ENCODE assay signal across 27 cellular contexts in genomic region chr1:201090536-201090935, GRCh38. TPM values are rescaled to one million over a fixed set of nuclear protein-coding genes. Genes with fewer than 3 reads are reported as not detected.
"Had no signal": no experiment of that assay in that cellular context is flagged by ENCODE, and none has a peak within 500 bp of the region (broad histone marks: within the 10 kb centered on the region; RNA-seq: fewer than 3 reads in every experiment).

No MANE protein-coding gene starts in this region.

- H3K27me3 Mint-ChIP-seq: activated naive CD8-positive, alpha-beta T cell had no signal

- H3K36me3 ChIP-seq: breast epithelium, left ventricle myocardium inferior, right lobe of liver, thoracic aorta, vagina had no signal

- H3K27ac Mint-ChIP-seq: activated naive CD8-positive, alpha-beta T cell; activated T-cell treated with anti-CD3 and anti-CD28 coated beads, Interleukin-2, amount 50 U/mL, for 24 hours; activated T-helper 17 cell treated with anti-CD3 and anti-CD28 coated beads, Interleukin-2, amount 50 U/mL, for 72 hours; endodermal cell; stimulated activated naive B cell treated with anti-CD40 and anti-IgM and Interleukin-4, amounts not matched to agents 10 μg/mL and 1 μg/mL and 100 μg/mL, for 72 hours; type B pancreatic cell had no signal

- H3K4me3 Mint-ChIP-seq: activated naive CD8-positive, alpha-beta T cell; activated T-cell treated with anti-CD3 and anti-CD28 coated beads, Interleukin-2, amount 50 U/mL, for 24 hours; activated T-helper 17 cell treated with anti-CD3 and anti-CD28 coated beads, Interleukin-2, amount 50 U/mL, for 72 hours; central memory CD8-positive, alpha-beta T cell; endodermal cell; stimulated activated naive B cell treated with anti-CD40 and anti-IgM and Interleukin-4, amounts not matched to agents 10 μg/mL and 1 μg/mL and 100 μg/mL, for 72 hours; type B pancreatic cell had no signal

- H3K27ac ChIP-seq: breast epithelium, coronary artery, epithelial cell of prostate, left ventricle myocardium inferior, right lobe of liver, thoracic aorta, vagina had no signal

- H3K4me1 ChIP-seq: breast epithelium, left ventricle myocardium inferior, right lobe of liver, vagina had no signal

- H3K9me3 ChIP-seq: breast epithelium, left ventricle myocardium inferior, right lobe of liver, thoracic aorta, vagina had no signal

- H3K4me1 Mint-ChIP-seq: activated T-helper 17 cell treated with anti-CD3 and anti-CD28 coated beads, Interleukin-2, amount 50 U/mL, for 72 hours; central memory CD8-positive, alpha-beta T cell; endodermal cell had no signal

- H3K4me3 ChIP-seq: breast epithelium, coronary artery, left ventricle myocardium inferior, right lobe of liver, thoracic aorta, vagina had no signal

- H3K27me3 ChIP-seq: right lobe of liver, vagina had no signal

- H3K36me3 Mint-ChIP-seq: activated naive CD8-positive, alpha-beta T cell; stimulated activated naive B cell treated with anti-CD40 and anti-IgM and Interleukin-4, amounts not matched to agents 10 μg/mL and 1 μg/mL and 100 μg/mL, for 72 hours; type B pancreatic cell had no signal

- ATAC-seq: activated T-helper 17 cell treated with anti-CD3 and anti-CD28 coated beads, Interleukin-2, amount 50 U/mL, for 72 hours; right lobe of liver; stimulated activated naive B cell treated with anti-CD40 and anti-IgM and Interleukin-4, amounts not matched to agents 10 μg/mL and 1 μg/mL and 100 μg/mL, for 72 hours had no signal

- DNase-seq: activated CD4-positive, alpha-beta T cell treated with anti-CD3 and anti-CD28 coated beads, Interleukin-2, amount 50 U/mL, for 4 hours; activated CD8-positive, alpha-beta memory T cell treated with anti-CD3 and anti-CD28 coated beads for 24 hours; activated CD8-positive, alpha-beta memory T cell treated with anti-CD3 and anti-CD28 coated beads, Interleukin-2, amount 50 U/mL, for 4 hours; activated T-cell treated with anti-CD3 and anti-CD28 coated beads, Interleukin-2, amount 50 U/mL, for 24 hours; amniotic stem cell; endodermal cell; hypothalamus; left ventricle myocardium inferior; occipital lobe; right lobe of liver; stimulated activated CD4-positive, alpha-beta T cell treated with anti-CD3 and anti-CD28 coated beads, Interleukin-2, amount 100 ng/mL, for 48 hours; stimulated activated CD8-positive, alpha-beta memory T cell treated with anti-CD3 and anti-CD28 coated beads, Interleukin-4, amount 100 ng/mL, for 48 hours; stimulated activated naive B cell treated with anti-CD40 and anti-IgM and Interleukin-4, amounts not matched to agents 10 μg/mL and 1 μg/mL and 100 μg/mL, for 72 hours; T-helper 1 cell had no signal

- H3K9me3 Mint-ChIP-seq: activated T-cell treated with anti-CD3 and anti-CD28 coated beads, Interleukin-2, amount 50 U/mL, for 24 hours; activated T-helper 17 cell treated with anti-CD3 and anti-CD28 coated beads, Interleukin-2, amount 50 U/mL, for 72 hours; central memory CD8-positive, alpha-beta T cell; endodermal cell; stimulated activated naive B cell treated with anti-CD40 and anti-IgM and Interleukin-4, amounts not matched to agents 10 μg/mL and 1 μg/mL and 100 μg/mL, for 72 hours; type B pancreatic cell had no signal

RNA-seq across cellular contexts. Expression of gene CACNA1S, which starts 21.7 kb away (rescaled TPM):
- total RNA-seq: activated T-helper 17 cell treated with anti-CD3 and anti-CD28 coated beads, Interleukin-2, amount 50 U/mL, for 72 hours; breast epithelium; fibroblast of lung; left ventricle myocardium inferior; lung microvascular endothelial cell; thoracic aorta; vagina had no signal
- polyA plus RNA-seq: fibroblast of lung had no signal

RNA-seq across cellular contexts. Expression of gene ASCL5, which starts 36.4 kb away (rescaled TPM):
- total RNA-seq: breast epithelium, fibroblast of lung, frontal cortex, left ventricle myocardium inferior, lung microvascular endothelial cell, right lobe of liver, thoracic aorta, vagina had no signal
- polyA plus RNA-seq: fibroblast of lung, neural cell had no signal
